ENCODE assay signal across 8 cellular contexts in the genomic region with DNA sequence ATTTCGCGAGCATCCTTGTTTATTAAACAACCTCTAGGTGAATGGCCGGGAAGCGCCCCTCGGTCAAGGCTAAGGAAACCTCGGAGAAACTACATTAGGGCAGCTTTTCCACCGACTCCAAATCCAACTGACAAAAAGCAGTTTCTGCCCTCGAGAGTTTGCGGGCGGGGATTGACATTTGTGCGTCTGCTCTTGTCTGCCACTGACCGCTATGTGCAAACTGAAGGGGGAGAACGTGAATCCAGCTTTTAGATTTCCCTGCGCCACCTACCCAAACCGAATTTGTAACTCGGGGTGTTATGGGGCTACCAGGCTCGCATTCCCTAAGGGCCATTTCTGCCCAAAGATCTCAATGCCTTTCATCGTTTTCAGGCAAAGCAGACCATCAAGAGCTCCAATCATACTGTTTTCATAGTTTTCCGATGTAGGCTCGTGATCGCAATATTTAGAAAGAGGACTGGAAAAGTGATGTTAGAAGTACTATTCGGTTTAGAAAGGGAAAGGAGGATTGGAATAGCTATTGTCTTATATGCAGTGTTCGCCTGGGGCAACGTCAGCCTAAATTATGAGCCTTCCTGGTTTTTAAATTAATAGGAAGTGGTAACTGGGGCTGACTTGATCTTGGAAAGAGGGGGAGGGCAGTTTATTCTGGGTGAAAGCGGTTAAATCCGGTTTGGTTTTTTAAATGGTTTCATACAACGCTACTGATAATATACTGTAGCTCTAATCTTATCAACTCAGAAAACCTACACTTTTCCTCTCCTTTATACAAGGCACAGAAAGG. TPM values are rescaled to one million over a fixed set of nuclear protein-coding genes. Genes with fewer than 3 reads are reported as not detected.
DNase-seq lines count a peak whose midpoint lies in the region; ATAC-seq and TF ChIP-seq lines count a peak whose summit lies in the region.

No MANE protein-coding gene starts in this region.

- ATAC-seq in activated B cell treated with CpG ODN at 0.5 μM for 24 hours (ENCODE audit: low read depth) (no peak), HG03565 (IDR thresholded peaks at IDR 0.05; ENCODE audit: unreplicated experiment) (no peak)

- H3K4me1 ChIP-seq in left ventricle myocardium inferior (peaks cover 23% of the 10 kb centered on the region), rectal smooth muscle tissue (ENCODE audit: control insufficient read depth, insufficient read depth, low read length) (no peaks in the 10 kb centered on the region), SJCRH30 (peaks cover 30% of the 10 kb centered on the region)

- H3K36me3 ChIP-seq in left ventricle myocardium inferior = no peaks in the 10 kb centered on the region
- no peaks in the 10 kb centered on the region for H3K36me3 ChIP-seq in rectal smooth muscle tissue (ENCODE audit: control insufficient read depth, insufficient read depth, low read length)
- peaks cover 26% of the 10 kb centered on the region for H3K36me3 ChIP-seq in SJCRH30

- H3K27me3 ChIP-seq in left ventricle myocardium inferior (ENCODE audit: low read depth) = peaks cover 62% of the 10 kb centered on the region
- H3K27me3 ChIP-seq in rectal smooth muscle tissue (ENCODE audit: control insufficient read depth, insufficient read depth, low read length) = no peaks in the 10 kb centered on the region
- H3K27me3 ChIP-seq in SJCRH30 = no peaks in the 10 kb centered on the region

- H3K9ac ChIP-seq in rectal smooth muscle tissue (ENCODE audit: low read length) = no peak overlapping the region

- DNase-seq in activated B cell treated with CpG ODN at 0.5 μM for 24 hours = no peak
- no peak for DNase-seq in left ventricle myocardium inferior
- no peak for DNase-seq in SJCRH30
- DNase-seq in SW480 (ENCODE audit: low spot score) = no peak
- DNase-seq in amniotic stem cell (lab: John Stamatoyannopoulos, UW) = no peak

- CTCF ChIA-PET in activated B cell treated with CpG ODN at 0.5 μM for 24 hours (lab: Charles Lee) = no interaction called here

- H3K9me3 ChIP-seq in left ventricle myocardium inferior (replicated peaks) = no peaks in the 10 kb centered on the region
- H3K9me3 ChIP-seq in SJCRH30 (replicated peaks) = no peaks in the 10 kb centered on the region

- H3K4me3 Mint-ChIP-seq in activated B cell treated with CpG ODN at 0.5 μM for 24 hours = peak overlapping the region; percentile 89

- H3K4me3 ChIP-seq in GM08714 (ENCODE audit: low read length) (peak overlapping the region; percentile 65; the same call in 1 of the 2 replicates), left ventricle myocardium inferior (peak overlapping the region; percentile 72), rectal smooth muscle tissue (ENCODE audit: low read length) (peak overlapping the region; percentile 59), SJCRH30 (no peak overlapping the region)

- peaks cover 19% of the 10 kb centered on the region for H3K27me3 Mint-ChIP-seq in activated B cell treated with CpG ODN at 0.5 μM for 24 hours

- intact Hi-C loops in activated B cell treated with CpG ODN at 0.5 μM for 24 hours (cut with micrococcal nuclease) = loop anchor here (2.0 kb wide), 2 partner anchors 15 to 45 kb away; a partner anchor contains a TSS
- intact Hi-C loops in left ventricle myocardium inferior (cut with micrococcal nuclease) = no loop called here

- H3K27ac ChIP-seq in left ventricle myocardium inferior (replicated peaks) = peak overlapping the region; percentile 54
- H3K27ac ChIP-seq in rectal smooth muscle tissue (ENCODE audit: low read depth, low read length) = no peak overlapping the region
- H3K27ac ChIP-seq in SJCRH30 = no peak overlapping the region; the same call in 1 of the 2 replicates

- POLR2A ChIA-PET in activated B cell treated with CpG ODN at 0.5 μM for 24 hours (lab: Charles Lee) = interaction anchor here (0.5 kb wide), 1 partner anchor 482 kb away, joined by 6 read pairs; no protein-coding TSS in a partner anchor

- H3K27ac Mint-ChIP-seq in activated B cell treated with CpG ODN at 0.5 μM for 24 hours = no peak overlapping the region

- H3K36me3 Mint-ChIP-seq in activated B cell treated with CpG ODN at 0.5 μM for 24 hours (ENCODE audit: low read depth) = peaks cover 2% of the 10 kb centered on the region

- H3K4me1 Mint-ChIP-seq in activated B cell treated with CpG ODN at 0.5 μM for 24 hours = peaks cover 23% of the 10 kb centered on the region

- TF ChIP-seq CTCF in activated B cell treated with CpG ODN at 0.5 μM for 24 hours (IDR thresholded peaks at IDR 0.05) (no peak), left ventricle myocardium inferior (IDR thresholded peaks at IDR 0.05; ENCODE audit: borderline replicate concordance) (no peak)

- peaks cover 4% of the 10 kb centered on the region for H3K9me3 Mint-ChIP-seq in activated B cell treated with CpG ODN at 0.5 μM for 24 hours

RNA-seq across cellular contexts. Expression of a gene that starts 45.4 kb away (rescaled TPM):
- total RNA-seq in activated B cell treated with CpG ODN at 0.5 μM for 24 hours (69.6 and 69.8 TPM in 2 replicates), left ventricle myocardium inferior (4.3 TPM)
- 231 and 239 TPM in 2 replicates for total RNA-seq in SJCRH30 (2014; rRNA removed; shearing (Covaris generic))

Comparison
In these comparisons a context has a peak if more than half of its experiments do, and no peak if none do; other contexts are left out.
1. RNA of a gene that starts 45.4 kb away (total RNA-seq): 231 to 239 TPM in SJCRH30 and 69.6 to 69.8 TPM in activated B cell treated with CpG ODN at 0.5 μM for 24 hours; 4.3 TPM in left ventricle myocardium inferior (single experiment); every median in the first group is over 10 times any median in the second.